Comparison of ENCODE assay signal across 11 cellular contexts in genomic region chr21:28742527-28742926, GRCh38.
DNase-seq lines count a peak whose midpoint lies in the region; ATAC-seq, FAIRE-seq and TF ChIP-seq lines count a peak whose summit lies in the region.
"Had no signal": no experiment of that assay in that cellular context is flagged by ENCODE, and none has a peak within 500 bp of the region (broad histone marks: within the 10 kb centered on the region; RNA-seq: fewer than 3 reads in every experiment).

No MANE protein-coding gene starts in this region.

- H3K4me1 ChIP-seq in MM.1S (ENCODE audit: low read length) = peaks cover 12% of the 10 kb centered on the region

- H3K27me3 ChIP-seq in MM.1S (replicated peaks; ENCODE audit: insufficient read depth, low read length) = peaks cover 3% of the 10 kb centered on the region; the same call in 1 of the 2 replicates

- peaks cover 13% of the 10 kb centered on the region; the same call in 1 of the 2 replicates for H3F3A ChIP-seq in MM.1S (ENCODE audit: insufficient read depth, low read length)

- H3K9me3 ChIP-seq in MM.1S (replicated peaks; ENCODE audit: insufficient read depth, low read length) = no peaks in the 10 kb centered on the region

- ATAC-seq in GM21528 (IDR thresholded peaks at IDR 0.05; ENCODE audit: low FRiP score, unreplicated experiment) = no peak
- ATAC-seq: activated CD8-positive, alpha-beta memory T cell treated with anti-CD3 and anti-CD28 coated beads, Interleukin-2, amount 10 ng/mL, durations not matched to agents 7 days and 5 days had no signal

- DNase-seq in MM.1S (no peak), choroid plexus epithelial cell (ENCODE audit: low read depth) (peak; percentile 60), myocyte (ENCODE audit: low read depth) (peak; percentile 57), GOT3 (lab: John Stamatoyannopoulos, UW) (no peak), NCI-H774 (lab: John Stamatoyannopoulos, UW) (no peak), H54 (ENCODE audit: insufficient read length, low spot score) (no peak)
- DNase-seq: activated CD8-positive, alpha-beta memory T cell treated with anti-CD3 and anti-CD28 coated beads, Interleukin-2, amount 10 ng/mL, durations not matched to agents 7 days and 5 days had no signal

- no peaks in the 10 kb centered on the region for H3K79me2 ChIP-seq in MM.1S (ENCODE audit: low read length)

- H3K4me2 ChIP-seq in MM.1S (ENCODE audit: low read depth, low read length) = no peak overlapping the region

- no peak for FAIRE-seq in H54 (lab: Jason Lieb, UNC)
- FAIRE-seq: G401.6 had no signal

- no peak for TF ChIP-seq POLR2A in H54 (IDR thresholded peaks at IDR 0.05; ENCODE audit: low read depth, low read length)

- H3K27ac ChIP-seq in C4-2B (peak overlapping the region; percentile 48; the same call in 1 of the 2 replicates), MM.1S (ENCODE audit: low read length) (no peak overlapping the region)
- H3K27ac ChIP-seq: SK-N-MC had no signal

- no peaks in the 10 kb centered on the region for H4K20me1 ChIP-seq in MM.1S (ENCODE audit: insufficient read depth, low read length)

- no peak overlapping the region for H3K4me3 ChIP-seq in MM.1S (ENCODE audit: low read length)
- no peak overlapping the region for H3K4me3 ChIP-seq in choroid plexus epithelial cell (ENCODE audit: low read depth, low read length)
- H3K4me3 ChIP-seq: SK-N-MC had no signal

- TF ChIP-seq CTCF in C4-2B (conservative IDR thresholded peaks at IDR 0.05) (peak; percentile 41), MM.1S (IDR thresholded peaks at IDR 0.05; ENCODE audit: low read length) (peak; percentile 19; the same call in 1 of the 2 replicates), choroid plexus epithelial cell (conservative IDR thresholded peaks at IDR 0.05; ENCODE audit: low read depth, low read length) (peak; percentile 24)

- no peaks in the 10 kb centered on the region for H3K36me3 ChIP-seq in MM.1S (replicated peaks; ENCODE audit: insufficient read depth, low read length)

- no peaks in the 10 kb centered on the region for H3K9me2 ChIP-seq in MM.1S (replicated peaks; ENCODE audit: insufficient read depth, low read length)

- no peak overlapping the region for H2AFZ ChIP-seq in MM.1S (ENCODE audit: low read length)

- H3K9ac ChIP-seq in MM.1S (ENCODE audit: low read length) = no peak overlapping the region

Comparison
In these comparisons a context has a peak if more than half of its experiments do, and no peak if none do; other contexts are left out.
1. DNase-seq: peak in choroid plexus epithelial cell (single experiment) and myocyte (single experiment); none in MM.1S (single experiment), GOT3 (single experiment), NCI-H774 (single experiment) and H54 (single experiment).
2. Peak in every context shown above with its lines, with median percentiles within 50 percentile points of each other: CTCF ChIP-seq.